In genomic region chr12:913919-914718, GRCh38 we compare ENCODE assay signal across 1 cellular context.
TF ChIP-seq lines count a peak whose summit lies in the region.

No MANE protein-coding gene starts in this region.

TF ChIP-seq in endothelial cell of umbilical vein, 7 proteins besides CTCF, POLR2A, EP300 and RAD21:
- no peak for TF ChIP-seq GATA2 (IDR thresholded peaks at IDR 0.05; ENCODE audit: insufficient read depth, insufficient read length, low read depth, low read length)
- TF ChIP-seq EZH2 (IDR thresholded peaks at IDR 0.05; ENCODE audit: borderline replicate concordance, low read depth, low read length, severe bottlenecking) = no peak
- no peak for TF ChIP-seq POLR2AphosphoS5 (IDR thresholded peaks at IDR 0.05; ENCODE audit: insufficient read depth, low read depth, low read length)
- no peak for TF ChIP-seq FOS (IDR thresholded peaks at IDR 0.05; ENCODE audit: borderline replicate concordance, insufficient read depth, low read length)
- no peak for TF ChIP-seq JUN (IDR thresholded peaks at IDR 0.05; ENCODE audit: borderline replicate concordance, insufficient read depth, insufficient read length, low read depth)
- TF ChIP-seq, protein P1, sequence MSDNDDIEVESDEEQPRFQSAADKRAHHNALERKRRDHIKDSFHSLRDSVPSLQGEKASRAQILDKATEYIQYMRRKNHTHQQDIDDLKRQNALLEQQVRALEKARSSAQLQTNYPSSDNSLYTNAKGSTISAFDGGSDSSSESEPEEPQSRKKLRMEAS (IDR thresholded peaks at IDR 0.05; ENCODE audit: insufficient read depth, insufficient read length) = no peak
- no peak for TF ChIP-seq MYC (IDR thresholded peaks at IDR 0.05; ENCODE audit: low read depth, low read length)
